ENCODE assay signal across 1 cellular context in the genomic region with DNA sequence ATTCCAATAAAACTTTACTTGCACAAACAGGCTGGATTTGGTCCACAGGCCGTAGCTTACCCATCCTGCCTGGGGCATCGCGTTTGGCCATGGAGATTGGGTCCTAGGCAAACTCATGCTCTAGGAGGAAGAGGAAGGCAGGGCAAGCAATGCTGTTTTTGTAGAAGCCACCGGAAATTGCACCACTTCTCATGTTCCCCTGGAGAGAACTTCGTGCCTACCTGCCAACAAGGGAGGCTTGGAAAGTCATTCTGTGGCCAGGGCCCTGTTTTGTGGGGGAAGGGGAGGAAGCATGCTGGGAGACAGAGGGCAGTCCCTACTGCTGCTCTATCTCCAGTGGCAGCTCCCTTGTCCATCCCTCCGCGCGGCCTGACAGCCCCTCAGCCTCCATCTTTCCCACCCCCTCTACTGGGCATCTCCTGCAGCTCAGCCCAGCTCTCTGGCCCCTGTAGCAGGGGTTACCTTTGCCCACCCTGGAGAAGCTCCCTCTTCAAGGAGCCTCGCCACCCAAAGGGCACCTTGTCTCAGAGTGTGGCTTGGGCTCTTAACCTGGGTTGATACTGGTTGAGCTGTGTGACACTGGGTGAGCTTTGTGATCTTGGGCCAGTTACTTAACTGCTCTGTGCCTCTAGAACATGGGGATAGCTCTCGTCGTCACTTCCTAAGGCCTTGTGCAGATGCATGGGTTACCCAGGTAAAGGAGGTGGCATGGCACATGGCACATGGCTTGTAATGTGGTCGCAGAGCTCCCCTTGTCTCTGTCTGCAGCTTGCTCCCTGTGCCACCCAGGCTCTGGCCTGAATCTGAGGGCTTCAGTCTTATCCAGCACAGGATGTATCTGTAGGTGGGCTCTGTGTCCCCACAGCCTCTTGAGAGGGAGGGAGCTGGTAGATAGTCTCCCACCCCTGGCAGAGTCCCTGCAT.
TF ChIP-seq lines count a peak whose summit lies in the region.

No MANE protein-coding gene starts in this region.

TF ChIP-seq in SK-N-SH treated with all-trans-retinoic acid at 6 μM for 48 hours, 23 proteins besides CTCF, POLR2A, EP300 and RAD21 (continued from another document):
- TF ChIP-seq, protein P1, sequence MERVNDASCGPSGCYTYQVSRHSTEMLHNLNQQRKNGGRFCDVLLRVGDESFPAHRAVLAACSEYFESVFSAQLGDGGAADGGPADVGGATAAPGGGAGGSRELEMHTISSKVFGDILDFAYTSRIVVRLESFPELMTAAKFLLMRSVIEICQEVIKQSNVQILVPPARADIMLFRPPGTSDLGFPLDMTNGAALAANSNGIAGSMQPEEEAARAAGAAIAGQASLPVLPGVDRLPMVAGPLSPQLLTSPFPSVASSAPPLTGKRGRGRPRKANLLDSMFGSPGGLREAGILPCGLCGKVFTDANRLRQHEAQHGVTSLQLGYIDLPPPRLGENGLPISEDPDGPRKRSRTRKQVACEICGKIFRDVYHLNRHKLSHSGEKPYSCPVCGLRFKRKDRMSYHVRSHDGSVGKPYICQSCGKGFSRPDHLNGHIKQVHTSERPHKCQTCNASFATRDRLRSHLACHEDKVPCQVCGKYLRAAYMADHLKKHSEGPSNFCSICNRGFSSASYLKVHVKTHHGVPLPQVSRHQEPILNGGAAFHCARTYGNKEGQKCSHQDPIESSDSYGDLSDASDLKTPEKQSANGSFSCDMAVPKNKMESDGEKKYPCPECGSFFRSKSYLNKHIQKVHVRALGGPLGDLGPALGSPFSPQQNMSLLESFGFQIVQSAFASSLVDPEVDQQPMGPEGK (CRISPR knock-in tag; IDR thresholded peaks at IDR 0.05; ENCODE audit: borderline replicate concordance), result no peak
- TF ChIP-seq SNAI2 (CRISPR knock-in tag; IDR thresholded peaks at IDR 0.05) (no peak), RARB (CRISPR knock-in tag; IDR thresholded peaks at IDR 0.05) (no peak), PPARA (CRISPR knock-in tag; IDR thresholded peaks at IDR 0.05; ENCODE audit: borderline replicate concordance) (no peak), TCF4 (CRISPR knock-in tag; IDR thresholded peaks at IDR 0.05; ENCODE audit: borderline replicate concordance) (no peak), TOX (CRISPR knock-in tag; IDR thresholded peaks at IDR 0.05; ENCODE audit: borderline replicate concordance) (no peak), ZNF70 (CRISPR knock-in tag; IDR thresholded peaks at IDR 0.05) (no peak), ZC3H10 (CRISPR knock-in tag; IDR thresholded peaks at IDR 0.05) (no peak), ESRRG (CRISPR knock-in tag; IDR thresholded peaks at IDR 0.05) (no peak), ZNF565 (CRISPR knock-in tag; conservative IDR thresholded peaks at IDR 0.05; ENCODE audit: low read depth) (no peak), ZNF8 (CRISPR knock-in tag; IDR thresholded peaks at IDR 0.05) (no peak), ARNTL (CRISPR knock-in tag; IDR thresholded peaks at IDR 0.05; ENCODE audit: borderline replicate concordance, low read depth) (no peak), ISL1 (CRISPR knock-in tag; IDR thresholded peaks at IDR 0.05) (no peak), BACH2 (CRISPR knock-in tag; IDR thresholded peaks at IDR 0.05; ENCODE audit: borderline replicate concordance) (no peak), OSR1 (CRISPR knock-in tag; IDR thresholded peaks at IDR 0.05) (no peak)
- TF ChIP-seq, protein P2, sequence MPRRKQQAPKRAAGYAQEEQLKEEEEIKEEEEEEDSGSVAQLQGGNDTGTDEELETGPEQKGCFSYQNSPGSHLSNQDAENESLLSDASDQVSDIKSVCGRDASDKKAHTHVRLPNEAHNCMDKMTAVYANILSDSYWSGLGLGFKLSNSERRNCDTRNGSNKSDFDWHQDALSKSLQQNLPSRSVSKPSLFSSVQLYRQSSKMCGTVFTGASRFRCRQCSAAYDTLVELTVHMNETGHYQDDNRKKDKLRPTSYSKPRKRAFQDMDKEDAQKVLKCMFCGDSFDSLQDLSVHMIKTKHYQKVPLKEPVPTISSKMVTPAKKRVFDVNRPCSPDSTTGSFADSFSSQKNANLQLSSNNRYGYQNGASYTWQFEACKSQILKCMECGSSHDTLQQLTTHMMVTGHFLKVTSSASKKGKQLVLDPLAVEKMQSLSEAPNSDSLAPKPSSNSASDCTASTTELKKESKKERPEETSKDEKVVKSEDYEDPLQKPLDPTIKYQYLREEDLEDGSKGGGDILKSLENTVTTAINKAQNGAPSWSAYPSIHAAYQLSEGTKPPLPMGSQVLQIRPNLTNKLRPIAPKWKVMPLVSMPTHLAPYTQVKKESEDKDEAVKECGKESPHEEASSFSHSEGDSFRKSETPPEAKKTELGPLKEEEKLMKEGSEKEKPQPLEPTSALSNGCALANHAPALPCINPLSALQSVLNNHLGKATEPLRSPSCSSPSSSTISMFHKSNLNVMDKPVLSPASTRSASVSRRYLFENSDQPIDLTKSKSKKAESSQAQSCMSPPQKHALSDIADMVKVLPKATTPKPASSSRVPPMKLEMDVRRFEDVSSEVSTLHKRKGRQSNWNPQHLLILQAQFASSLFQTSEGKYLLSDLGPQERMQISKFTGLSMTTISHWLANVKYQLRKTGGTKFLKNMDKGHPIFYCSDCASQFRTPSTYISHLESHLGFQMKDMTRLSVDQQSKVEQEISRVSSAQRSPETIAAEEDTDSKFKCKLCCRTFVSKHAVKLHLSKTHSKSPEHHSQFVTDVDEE (CRISPR knock-in tag; IDR thresholded peaks at IDR 0.05), result no peak
- TF ChIP-seq, protein P3, sequence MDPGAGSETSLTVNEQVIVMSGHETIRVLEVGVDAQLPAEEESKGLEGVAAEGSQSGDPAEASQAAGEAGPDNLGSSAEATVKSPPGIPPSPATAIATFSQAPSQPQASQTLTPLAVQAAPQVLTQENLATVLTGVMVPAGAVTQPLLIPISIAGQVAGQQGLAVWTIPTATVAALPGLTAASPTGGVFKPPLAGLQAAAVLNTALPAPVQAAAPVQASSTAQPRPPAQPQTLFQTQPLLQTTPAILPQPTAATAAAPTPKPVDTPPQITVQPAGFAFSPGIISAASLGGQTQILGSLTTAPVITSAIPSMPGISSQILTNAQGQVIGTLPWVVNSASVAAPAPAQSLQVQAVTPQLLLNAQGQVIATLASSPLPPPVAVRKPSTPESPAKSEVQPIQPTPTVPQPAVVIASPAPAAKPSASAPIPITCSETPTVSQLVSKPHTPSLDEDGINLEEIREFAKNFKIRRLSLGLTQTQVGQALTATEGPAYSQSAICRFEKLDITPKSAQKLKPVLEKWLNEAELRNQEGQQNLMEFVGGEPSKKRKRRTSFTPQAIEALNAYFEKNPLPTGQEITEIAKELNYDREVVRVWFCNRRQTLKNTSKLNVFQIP (CRISPR knock-in tag; IDR thresholded peaks at IDR 0.05; ENCODE audit: borderline replicate concordance, low read depth), result no peak
